ENCODE assay signal across 10 cellular contexts in genomic region chr10:99551158-99551557, GRCh38. TPM values are rescaled to one million over a fixed set of nuclear protein-coding genes. Genes with fewer than 3 reads are reported as not detected.
A peak's percentile ranks its signal among the peaks of the same experiment; 100 is the strongest.
DNase-seq lines count a peak whose midpoint lies in the region; ATAC-seq, FAIRE-seq and TF ChIP-seq lines count a peak whose summit lies in the region.
"Had no signal": no experiment of that assay in that cellular context is flagged by ENCODE, and none has a peak within 500 bp of the region (broad histone marks: within the 10 kb centered on the region; RNA-seq: fewer than 3 reads in every experiment).

No MANE protein-coding gene starts in this region.

- peaks cover 0 to 2% of the 10 kb centered on the region in 2 experiments; a peak in 2 of 4 replicates for H3K27me3 ChIP-seq in GM12878 (replicated peaks in 1 of 2; ENCODE audit: control insufficient read depth in 2 of 2, insufficient read depth in 2 of 2, low read length in 1 of 2)

- FAIRE-seq in GM12878 (lab: Jason Lieb, UNC), result no peak

- H3K27me3 Mint-ChIP-seq in chondrocyte (ENCODE audit: low read depth), result peaks cover 76% of the 10 kb centered on the region

- POLR2A ChIA-PET in GM12878 (lab: Charles Lee), result no interaction called here

- no peaks in the 10 kb centered on the region for H3K36me3 ChIP-seq in GM12878 (ENCODE audit: control insufficient read depth in 2 of 2, insufficient read depth in 2 of 2, low read length in 1 of 2)

- peak; percentile 23; the same call in 2 of the 3 replicates for ATAC-seq in GM12878
- no peak for ATAC-seq in stimulated activated naive CD8-positive, alpha-beta T cell treated with anti-CD3 and anti-CD28 coated beads, Interleukin-15, Interleukin-2, amounts not matched to agents 100 U/mL and 50 U/mL, for 24 hours

- no peak overlapping the region for H3K27ac Mint-ChIP-seq in chondrocyte (ENCODE audit: unreplicated experiment)

- 26% methylated on average over 5 of the region's 5 CpGs for whole genome bisulfite sequencing in GM12878 (ENCODE audit: insufficient coverage, insufficient replicate concordance, low lambda C conversion rate, missing lambda C conversion rate)

- CTCF ChIA-PET in GM12878 (lab: Yijun Ruan, JAX), result interaction anchor here (0.6 to 2.6 kb wide), 5 partner anchors 8 to 115 kb away, joined by 3 to 7 read pairs (median 6); no protein-coding TSS in a partner anchor

- no peak for TF ChIP-seq RAD21 in GM12878 (IDR thresholded peaks at IDR 0.05; ENCODE audit: insufficient read depth, low read depth, low read length)

- H3K36me3 Mint-ChIP-seq in chondrocyte (ENCODE audit: low read depth), result no peaks in the 10 kb centered on the region

- H4K20me1 ChIP-seq in GM12878 (ENCODE audit: control insufficient read depth, insufficient read depth), result no peaks in the 10 kb centered on the region

- no peaks in the 10 kb centered on the region for H3K79me2 ChIP-seq in GM12878 (ENCODE audit: control insufficient read depth, insufficient read depth, low read length)

- no TSS peak for BruUV-seq in GM12878 (replicated peaks; lab: Mats Ljungman, UMichigan)

- no peak overlapping the region for H3K4me3 ChIP-seq in GM12878
- H3K4me3 ChIP-seq in skeletal muscle cell (ENCODE audit: low read depth, low read length), result no peak overlapping the region

- no peaks in the 10 kb centered on the region for H3K4me1 Mint-ChIP-seq in chondrocyte (ENCODE audit: low read depth)

- RAD21 ChIA-PET in GM12878 (lab: Charles Lee; ENCODE audit: unreplicated experiment), result interaction anchor here (2.1 kb wide), 1 partner anchor 115 kb away, joined by 6 read pairs; no protein-coding TSS in a partner anchor

- no peak overlapping the region for H2AFZ ChIP-seq in GM12878 (ENCODE audit: control insufficient read depth, low read depth, low read length)

- TF ChIP-seq CTCF in GM12878 (IDR thresholded peaks at IDR 0.05 in 2 of 3, conservative IDR thresholded peaks at IDR 0.05 in 1 of 3; ENCODE audit: control insufficient read depth in 2 of 3, extremely low read depth in 1 of 3, insufficient read depth in 1 of 3, low read depth in 3 of 3, low read length in 3 of 3) (no peak), chondrocyte (IDR thresholded peaks at IDR 0.05) (no peak)

- H3K4me2 ChIP-seq in GM12878 (ENCODE audit: control insufficient read depth, insufficient read depth), result no peak overlapping the region

- peaks cover 10% of the 10 kb centered on the region for H3K4me1 ChIP-seq in GM12878 (ENCODE audit: control insufficient read depth, insufficient read depth, low read length)

- H3K9ac ChIP-seq in GM12878 (ENCODE audit: control insufficient read depth, insufficient read depth, low read length), result no peak overlapping the region

- TF ChIP-seq EP300 in GM12878 (IDR thresholded peaks at IDR 0.05; ENCODE audit: borderline replicate concordance in 1 of 2, control insufficient read depth in 1 of 2, low read depth in 2 of 2, low read length in 2 of 2), result no peak

- DNase-seq in NCI-H1436 (lab: John Stamatoyannopoulos, UW) (peak; percentile 7), NCI-H1436 treated with DMSO at 0.1 percent for 48 hours (lab: John Stamatoyannopoulos, UW) (no peak), NCI-H2171 (lab: John Stamatoyannopoulos, UW) (peak; percentile 32), GM12878 (ENCODE audit: low read depth, low spot score) (no peak), skeletal muscle cell (ENCODE audit: low read depth) (peak; percentile 45), chondrocyte (ENCODE audit: low spot score) (no peak), iPS-NIHi7 (ENCODE audit: extremely low spot score) (no peak)
- no peak for DNase-seq in stimulated activated naive CD8-positive, alpha-beta T cell treated with anti-CD3 and anti-CD28 coated beads, Interleukin-15, Interleukin-2, amounts not matched to agents 100 U/mL and 50 U/mL, for 24 hours
- DNase-seq: occipital lobe had no signal

- intact Hi-C loops in GM12878 (cut with micrococcal nuclease; ENCODE audit: unreplicated experiment), result no loop called here

- in situ Hi-C loops in GM12878 (cut with MboI), result no loop called here

- H3K9me3 Mint-ChIP-seq in chondrocyte (ENCODE audit: low read depth), result no peaks in the 10 kb centered on the region

- no peaks in the 10 kb centered on the region for H3K9me3 ChIP-seq in GM12878 (replicated peaks; ENCODE audit: control insufficient read depth, insufficient read depth, low read length)

- no peak for TF ChIP-seq POLR2A in GM12878 (IDR thresholded peaks at IDR 0.05; ENCODE audit: low read depth, low read length)

- no peak overlapping the region for H3K27ac ChIP-seq in GM12878 (ENCODE audit: control insufficient read depth, insufficient read depth)
- H3K27ac ChIP-seq: 22Rv1 had no signal

- SMC1A ChIA-PET in GM12878 (lab: Charles Lee; ENCODE audit: uncharacterized antibody, unreplicated experiment), result interaction anchor here (0.7 kb wide), 1 partner anchor 52 kb away, joined by 3 read pairs; no protein-coding TSS in a partner anchor

- no peak overlapping the region for H3K4me3 Mint-ChIP-seq in chondrocyte (ENCODE audit: unreplicated experiment)

TF ChIP-seq in GM12878, 131 proteins besides CTCF, POLR2A, EP300 and RAD21:
- TF ChIP-seq ZNF384 (IDR thresholded peaks at IDR 0.05; ENCODE audit: borderline replicate concordance, low read depth, low read length), result no peak
- 0 out of 2 replicates have a peak, but pooled peaks have one; percentile 36 for TF ChIP-seq TCF12 (IDR thresholded peaks at IDR 0.05; ENCODE audit: low read depth, low read length)

RNA-seq across cellular contexts. Expression of gene NKX2-3, which starts 18.4 kb away (rescaled TPM):
- total RNA-seq in GM12878 (2013; cell fraction: nucleolus; rRNA removed), result not detected in 2 replicates
- total RNA-seq in GM12878 (2014; rRNA removed) (not detected in 2 replicates), GM12878 (2014; rRNA removed; fragmentation: Illumina TruSeq; extraction: Trizol) (not detected in 2 replicates), GM12878 (2021) (not detected in 2 replicates), chondrocyte (not detected in 3 replicates)
- polyA plus RNA-seq in GM12878 (2011; ENCODE audit: low read depth), result not detected
- polyA plus RNA-seq in GM12878 (2011; rRNA removed) (not detected in 2 replicates), GM12878 (2014; fragmentation: Illumina TruSeq; extraction: Trizol) (not detected in 2 replicates), GM12878 (2014; fragmentation: Nextera tagmentation; extraction: Ambion mirVana) (not detected), GM12878 (2014; rRNA removed) (not detected in 2 replicates), GM12878 (2016; fragmentation: Nextera tagmentation; extraction: Ambion mirVana) (not detected)
- polyA plus RNA-seq in GM12878 (2011; cell fraction: cytosol; rRNA removed), result not detected in 2 replicates
- polyA plus RNA-seq in GM12878 (2011; cell fraction: nucleus; rRNA removed), result not detected in 2 replicates
- polyA plus RNA-seq in GM12878 (2012), result not detected in 2 replicates
- polyA minus RNA-seq in GM12878 (2011; rRNA and poly(A)+ RNA removed), result not detected in 2 replicates
- polyA minus RNA-seq in GM12878 (2011; cell fraction: cytosol; rRNA and poly(A)+ RNA removed), result not detected in 2 replicates
- not detected in 2 replicates for polyA minus RNA-seq in GM12878 (2011; cell fraction: nucleus; rRNA and poly(A)+ RNA removed)
- total RNA-seq: occipital lobe had no signal

Comparison
In these comparisons a context has a peak if more than half of its experiments do, and no peak if none do; other contexts are left out.
1. DNase-seq: peak in NCI-H1436 (single experiment), NCI-H2171 (single experiment) and skeletal muscle cell (single experiment); none in NCI-H1436 treated with DMSO at 0.1 percent for 48 hours (single experiment), GM12878 (single experiment), stimulated activated naive CD8-positive, alpha-beta T cell treated with anti-CD3 and anti-CD28 coated beads, Interleukin-15, Interleukin-2, amounts not matched to agents 100 U/mL and 50 U/mL, for 24 hours (single experiment), chondrocyte (single experiment) and iPS-NIHi7 (single experiment).